Comparison of ENCODE assay signal across 8 cellular contexts in genomic region chr10:101001225-101002035, GRCh38. TPM values are rescaled to one million over a fixed set of nuclear protein-coding genes. Genes with fewer than 3 reads are reported as not detected.
DNase-seq lines count a peak whose midpoint lies in the region; ATAC-seq and TF ChIP-seq lines count a peak whose summit lies in the region.

No MANE protein-coding gene starts in this region.

- peaks cover 18% of the 10 kb centered on the region for H3F3A ChIP-seq in GM23338 (replicated peaks; ENCODE audit: low read depth)

- DNase-seq in GM23338 (ENCODE audit: low spot score) = no peak
- DNase-seq in activated CD8-positive, alpha-beta T cell treated with anti-CD3 and anti-CD28 coated beads, Interleukin-2, amount 10 ng/mL, durations not matched to agents 7 days and 5 days = no peak
- peak; percentile 91 for DNase-seq in globus pallidus (ENCODE audit: low spot score)
- DNase-seq in occipital lobe (lab: John Stamatoyannopoulos, UW) = peak; percentile 60
- DNase-seq in NCI-H774 (lab: John Stamatoyannopoulos, UW) = no peak
- no peak for DNase-seq in NK-92 treated with Interleukin-12 subunit alpha and Interleukin-12 subunit beta, amount 100 ng/mL, for 24 hours (lab: John Stamatoyannopoulos, UW)

- peaks cover 16% of the 10 kb centered on the region for H3K4me1 Mint-ChIP-seq in GM23338
- peaks cover 18% of the 10 kb centered on the region for H3K4me1 Mint-ChIP-seq in activated CD8-positive, alpha-beta T cell treated with anti-CD3 and anti-CD28 coated beads, Interleukin-2, amount 10 ng/mL, durations not matched to agents 7 days and 5 days (ENCODE audit: low read depth)

- H3K4me2 ChIP-seq in GM23338 = peak overlapping the region; percentile 92

- no peak for ATAC-seq in GM23338
- no peak for ATAC-seq in activated CD8-positive, alpha-beta T cell treated with anti-CD3 and anti-CD28 coated beads, Interleukin-2, amount 10 ng/mL, durations not matched to agents 7 days and 5 days
- ATAC-seq in HG03439 (IDR thresholded peaks at IDR 0.05; ENCODE audit: unreplicated experiment) = no peak
- ATAC-seq in HG03045 (IDR thresholded peaks at IDR 0.05; ENCODE audit: unreplicated experiment) = no peak

- H3K27me3 Mint-ChIP-seq in GM23338 (ENCODE audit: insufficient read depth, low read depth, poor library complexity) = peaks cover 18% of the 10 kb centered on the region
- peaks cover 3% of the 10 kb centered on the region for H3K27me3 Mint-ChIP-seq in activated CD8-positive, alpha-beta T cell treated with anti-CD3 and anti-CD28 coated beads, Interleukin-2, amount 10 ng/mL, durations not matched to agents 7 days and 5 days (ENCODE audit: low read depth)

- H3K4me1 ChIP-seq in GM23338 (ENCODE audit: insufficient read depth) = peaks cover 23% of the 10 kb centered on the region

- peaks cover 37% of the 10 kb centered on the region for H3K36me3 Mint-ChIP-seq in GM23338 (ENCODE audit: low read depth)
- no peaks in the 10 kb centered on the region for H3K36me3 Mint-ChIP-seq in activated CD8-positive, alpha-beta T cell treated with anti-CD3 and anti-CD28 coated beads, Interleukin-2, amount 10 ng/mL, durations not matched to agents 7 days and 5 days (ENCODE audit: low read depth)

- POLR2A ChIA-PET in activated CD8-positive, alpha-beta T cell treated with anti-CD3 and anti-CD28 coated beads, Interleukin-2, amount 10 ng/mL, durations not matched to agents 7 days and 5 days (lab: Charles Lee) = no interaction called here

- peak overlapping the region; percentile 90; the same call in 1 of the 2 replicates for H3K4me3 ChIP-seq in GM23338

- 0 out of 2 replicates have a peak, but pooled peaks cover 7% of the 10 kb centered on the region for H4K20me1 ChIP-seq in GM23338 (replicated peaks; ENCODE audit: insufficient read depth)

- TF ChIP-seq CTCF in GM23338 (conservative IDR thresholded peaks at IDR 0.05; ENCODE audit: low read depth in 2 of 2) = no peak

- H3K9me2 ChIP-seq in GM23338 (ENCODE audit: insufficient read depth) = no peaks in the 10 kb centered on the region

- no peak overlapping the region for H3K27ac ChIP-seq in GM23338 (ENCODE audit: low read depth)

- H3K9me3 Mint-ChIP-seq in GM23338 = no peaks in the 10 kb centered on the region; the same call in 2 of the 3 replicates
- H3K9me3 Mint-ChIP-seq in activated CD8-positive, alpha-beta T cell treated with anti-CD3 and anti-CD28 coated beads, Interleukin-2, amount 10 ng/mL, durations not matched to agents 7 days and 5 days (ENCODE audit: insufficient read depth) = no peaks in the 10 kb centered on the region

- peaks cover 22% of the 10 kb centered on the region for H3K79me2 ChIP-seq in GM23338 (replicated peaks; ENCODE audit: insufficient read depth)

- no peaks in the 10 kb centered on the region for H3K27me3 ChIP-seq in GM23338 (ENCODE audit: insufficient read depth)

- H2AFZ ChIP-seq in GM23338 = no peak overlapping the region

- H3K4me3 Mint-ChIP-seq in GM23338 = peak overlapping the region; percentile 96
- peak overlapping the region; percentile 37 for H3K4me3 Mint-ChIP-seq in activated CD8-positive, alpha-beta T cell treated with anti-CD3 and anti-CD28 coated beads, Interleukin-2, amount 10 ng/mL, durations not matched to agents 7 days and 5 days

- CTCF ChIA-PET in activated CD8-positive, alpha-beta T cell treated with anti-CD3 and anti-CD28 coated beads, Interleukin-2, amount 10 ng/mL, durations not matched to agents 7 days and 5 days (lab: Charles Lee) = interaction anchor here (10.1 kb wide), 1 partner anchor 15 kb away, joined by 154 read pairs; no protein-coding TSS in a partner anchor

- H3K27ac Mint-ChIP-seq in GM23338 = peak overlapping the region; percentile 40
- peak overlapping the region; percentile 17 for H3K27ac Mint-ChIP-seq in activated CD8-positive, alpha-beta T cell treated with anti-CD3 and anti-CD28 coated beads, Interleukin-2, amount 10 ng/mL, durations not matched to agents 7 days and 5 days

- no peaks in the 10 kb centered on the region; the same call in 1 of the 2 replicates for H3K36me3 ChIP-seq in GM23338 (ENCODE audit: insufficient read depth)

TF ChIP-seq in GM23338, 12 proteins besides CTCF, POLR2A, EP300 and RAD21 (continues in another document):
- no peak for TF ChIP-seq NANOG (IDR thresholded peaks at IDR 0.05; ENCODE audit: borderline replicate concordance)
- no peak for TF ChIP-seq ZNF462 (CRISPR knock-in tag; IDR thresholded peaks at IDR 0.05)

RNA-seq across cellular contexts. Expression of gene LZTS2, which starts 1.8 kb away (rescaled TPM):
- 62.8 and 88.3 TPM in 2 replicates for total RNA-seq in GM23338 (2014; rRNA removed; shearing (Covaris generic))
- 27.6 and 28.8 TPM in 2 replicates for polyA plus RNA-seq in GM23338 (2016; fragmentation: Nextera tagmentation; extraction: Ambion mirVana)
- total RNA-seq in activated CD8-positive, alpha-beta T cell treated with anti-CD3 and anti-CD28 coated beads, Interleukin-2, amount 10 ng/mL, durations not matched to agents 7 days and 5 days = 10 to 100 TPM; 11.6 to 13.8 TPM
- 15.4 TPM for total RNA-seq in occipital lobe

RNA-seq across cellular contexts. Expression of gene TWNK, which starts 14.1 kb away (rescaled TPM):
- 24.5 and 29.4 TPM in 2 replicates for total RNA-seq in GM23338 (2014; rRNA removed; shearing (Covaris generic))
- 11.4 and 12.2 TPM in 2 replicates for polyA plus RNA-seq in GM23338 (2016; fragmentation: Nextera tagmentation; extraction: Ambion mirVana)
- total RNA-seq in activated CD8-positive, alpha-beta T cell treated with anti-CD3 and anti-CD28 coated beads, Interleukin-2, amount 10 ng/mL, durations not matched to agents 7 days and 5 days = 10 to 100 TPM; 11.8 to 13.3 TPM
- 4.7 TPM for total RNA-seq in occipital lobe

RNA-seq across cellular contexts. Expression of gene MRPL43, which starts 14.1 kb away (rescaled TPM):
- total RNA-seq in GM23338 (2014; rRNA removed; shearing (Covaris generic)) = 60.4 and 76.9 TPM in 2 replicates
- polyA plus RNA-seq in GM23338 (2016; fragmentation: Nextera tagmentation; extraction: Ambion mirVana) = 124 and 126 TPM in 2 replicates
- 10 to 100 TPM; 46.1 to 48.9 TPM for total RNA-seq in activated CD8-positive, alpha-beta T cell treated with anti-CD3 and anti-CD28 coated beads, Interleukin-2, amount 10 ng/mL, durations not matched to agents 7 days and 5 days
- 37.9 TPM for total RNA-seq in occipital lobe

RNA-seq across cellular contexts. Expression of gene PDZD7, which starts 29.5 kb away (rescaled TPM):
- total RNA-seq in GM23338 (2014; rRNA removed; shearing (Covaris generic)) = 1.7 and 2.3 TPM in 2 replicates
- polyA plus RNA-seq in GM23338 (2016; fragmentation: Nextera tagmentation; extraction: Ambion mirVana) = 1.5 and 1.7 TPM in 2 replicates
- total RNA-seq in activated CD8-positive, alpha-beta T cell treated with anti-CD3 and anti-CD28 coated beads, Interleukin-2, amount 10 ng/mL, durations not matched to agents 7 days and 5 days = under 1 TPM; 0.47 to 0.50 TPM
- 4.5 TPM for total RNA-seq in occipital lobe

RNA-seq across cellular contexts. Expression of gene SFXN3, which starts 29.6 kb away (rescaled TPM):
- total RNA-seq in GM23338 (2014; rRNA removed; shearing (Covaris generic)) = 2.3 and 3.8 TPM in 2 replicates
- polyA plus RNA-seq in GM23338 (2016; fragmentation: Nextera tagmentation; extraction: Ambion mirVana) = 0.68 and 0.73 TPM in 2 replicates
- 10 to 100 TPM; 24.7 to 24.8 TPM for total RNA-seq in activated CD8-positive, alpha-beta T cell treated with anti-CD3 and anti-CD28 coated beads, Interleukin-2, amount 10 ng/mL, durations not matched to agents 7 days and 5 days
- 44.0 TPM for total RNA-seq in occipital lobe

Comparison
In these comparisons a context has a peak if more than half of its experiments do, and no peak if none do; other contexts are left out.
1. DNase-seq: peak in globus pallidus (single experiment) and occipital lobe (single experiment); none in GM23338 (single experiment), activated CD8-positive, alpha-beta T cell treated with anti-CD3 and anti-CD28 coated beads, Interleukin-2, amount 10 ng/mL, durations not matched to agents 7 days and 5 days (single experiment), NCI-H774 (single experiment) and NK-92 treated with Interleukin-12 subunit alpha and Interleukin-12 subunit beta, amount 100 ng/mL, for 24 hours (single experiment).